ENCODE assay signal across 8 cellular contexts in genomic region chr3:88057650-88058321, GRCh38. TPM values are rescaled to one million over a fixed set of nuclear protein-coding genes. Genes with fewer than 3 reads are reported as not detected.
A peak's percentile ranks its signal among the peaks of the same experiment; 100 is the strongest.
DNase-seq lines count a peak whose midpoint lies in the region; ATAC-seq, FAIRE-seq and TF ChIP-seq lines count a peak whose summit lies in the region.

No MANE protein-coding gene starts in this region.

- no peak for DNase-seq in activated naive CD4-positive, alpha-beta T cell treated with anti-CD3 and anti-CD28 coated beads for 36 hours
- DNase-seq in activated naive CD4-positive, alpha-beta T cell treated with anti-CD3 and anti-CD28 coated beads, Interleukin-2, amount 50 U/mL, for 16 hours: no peak
- DNase-seq in fibroblast of gingiva (ENCODE audit: low read depth) (peak; percentile 35), progenitor cell of endocrine pancreas (ENCODE audit: low spot score, unreplicated experiment) (no peak), RCC 7860 (ENCODE audit: low spot score) (no peak), NCI-H1930 (lab: John Stamatoyannopoulos, UW) (no peak)

- no peaks in the 10 kb centered on the region for H3K27me3 Mint-ChIP-seq in activated naive CD4-positive, alpha-beta T cell treated with anti-CD3 and anti-CD28 coated beads for 36 hours (ENCODE audit: low read depth)
- H3K27me3 Mint-ChIP-seq in progenitor cell of endocrine pancreas: no peaks in the 10 kb centered on the region

- peaks cover 37% of the 10 kb centered on the region for H3K4me1 Mint-ChIP-seq in activated naive CD4-positive, alpha-beta T cell treated with anti-CD3 and anti-CD28 coated beads for 36 hours (ENCODE audit: low read depth)
- H3K4me1 Mint-ChIP-seq in progenitor cell of endocrine pancreas (ENCODE audit: low read depth): peaks cover 20% of the 10 kb centered on the region

- no peaks in the 10 kb centered on the region for H3K9me3 Mint-ChIP-seq in activated naive CD4-positive, alpha-beta T cell treated with anti-CD3 and anti-CD28 coated beads for 36 hours
- no peaks in the 10 kb centered on the region for H3K9me3 Mint-ChIP-seq in progenitor cell of endocrine pancreas (ENCODE audit: low read depth)

- H3K9me2 ChIP-seq in SU-DHL-6 (replicated peaks; ENCODE audit: insufficient read depth, low read length): no peaks in the 10 kb centered on the region

- H3K4me3 Mint-ChIP-seq in activated naive CD4-positive, alpha-beta T cell treated with anti-CD3 and anti-CD28 coated beads for 36 hours: peak overlapping the region; percentile 90
- peak overlapping the region; percentile 86 for H3K4me3 Mint-ChIP-seq in progenitor cell of endocrine pancreas (ENCODE audit: low read depth)

- no peak for ATAC-seq in GM21423 (IDR thresholded peaks at IDR 0.05; ENCODE audit: unreplicated experiment)

- TF ChIP-seq CTCF in SU-DHL-6 (IDR thresholded peaks at IDR 0.05; ENCODE audit: insufficient read depth, low read length, poor library complexity, severe bottlenecking) (no peak), progenitor cell of endocrine pancreas (IDR thresholded peaks at IDR 0.05; ENCODE audit: unreplicated experiment) (no peak)

- CTCF ChIA-PET in activated naive CD4-positive, alpha-beta T cell treated with anti-CD3 and anti-CD28 coated beads for 36 hours (lab: Charles Lee): interaction anchor here (0.9 to 1.8 kb wide), 2 partner anchors 56 to 94 kb away, joined by 3 to 4 read pairs (median 3); no protein-coding TSS in a partner anchor

- intact Hi-C loops in activated naive CD4-positive, alpha-beta T cell treated with anti-CD3 and anti-CD28 coated beads for 36 hours (cut with micrococcal nuclease): loop anchor here (2.0 kb wide), 2 partner anchors 53 to 831 kb away; partner anchors contain the start of gene CHMP2B

- H3K27ac Mint-ChIP-seq in activated naive CD4-positive, alpha-beta T cell treated with anti-CD3 and anti-CD28 coated beads for 36 hours: peak overlapping the region; percentile 98
- H3K27ac Mint-ChIP-seq in progenitor cell of endocrine pancreas: peak overlapping the region; percentile 98

- peaks cover 36% of the 10 kb centered on the region for H3K36me3 ChIP-seq in SU-DHL-6 (ENCODE audit: low read length)

- H3K36me3 Mint-ChIP-seq in activated naive CD4-positive, alpha-beta T cell treated with anti-CD3 and anti-CD28 coated beads for 36 hours (ENCODE audit: low read depth): peaks cover 37% of the 10 kb centered on the region
- H3K36me3 Mint-ChIP-seq in progenitor cell of endocrine pancreas (ENCODE audit: insufficient read depth): peaks cover 10% of the 10 kb centered on the region

- H3F3A ChIP-seq in SU-DHL-6 (ENCODE audit: insufficient read depth): peaks cover 10% of the 10 kb centered on the region; the same call in 1 of the 2 replicates

- H4K20me1 ChIP-seq in SU-DHL-6 (ENCODE audit: low read depth, low read length): peaks cover 28% of the 10 kb centered on the region

- H3K4me2 ChIP-seq in SU-DHL-6 (ENCODE audit: low read depth, low read length, poor library complexity, severe bottlenecking): peak overlapping the region; percentile 84

- H3K4me3 ChIP-seq in SU-DHL-6 (ENCODE audit: insufficient read depth, low read length, poor library complexity, severe bottlenecking): peak overlapping the region; percentile 66

- H3K9ac ChIP-seq in SU-DHL-6 (ENCODE audit: low read length): peak overlapping the region; percentile 97

- H3K79me2 ChIP-seq in SU-DHL-6 (ENCODE audit: insufficient read depth, low read length): peaks cover 63% of the 10 kb centered on the region

- FAIRE-seq in RCC 7860 (lab: Jason Lieb, UNC): no peak

- peak overlapping the region; percentile 74 for H3K27ac ChIP-seq in SU-DHL-6 (ENCODE audit: low read depth, low read length)

- H3K9me3 ChIP-seq in SU-DHL-6 (ENCODE audit: insufficient read depth, low read length): no peaks in the 10 kb centered on the region

- H2AFZ ChIP-seq in SU-DHL-6 (ENCODE audit: low read depth, low read length, severe bottlenecking): peak overlapping the region; percentile 69

- H3K27me3 ChIP-seq in SU-DHL-6 (ENCODE audit: low read length): no peaks in the 10 kb centered on the region

RNA-seq across cellular contexts. Expression of gene CGGBP1, which starts 1.0 kb away (rescaled TPM):
- total RNA-seq in activated naive CD4-positive, alpha-beta T cell treated with anti-CD3 and anti-CD28 coated beads for 36 hours: 10 to 100 TPM; 91.9 to 94.0 TPM
- 86.9 and 96.3 TPM in 2 replicates for total RNA-seq in progenitor cell of endocrine pancreas

RNA-seq across cellular contexts. Expression of gene ZNF654, which starts 1.3 kb away (rescaled TPM):
- 10 to 100 TPM; 17.8 to 18.8 TPM for total RNA-seq in activated naive CD4-positive, alpha-beta T cell treated with anti-CD3 and anti-CD28 coated beads for 36 hours
- 8.0 and 9.9 TPM in 2 replicates for total RNA-seq in progenitor cell of endocrine pancreas
